In genomic region chr17:10631048-10631700, GRCh38 we compare ENCODE assay signal across 8 cellular contexts. TPM values are rescaled to one million over a fixed set of nuclear protein-coding genes. Genes with fewer than 3 reads are reported as not detected.
DNase-seq lines count a peak whose midpoint lies in the region; ATAC-seq and TF ChIP-seq lines count a peak whose summit lies in the region.

No MANE protein-coding gene starts in this region.

- peak; percentile 89 for TF ChIP-seq CTCF in brain microvascular endothelial cell (IDR thresholded peaks at IDR 0.05; ENCODE audit: low read depth, low read length, missing control alignments)

- ATAC-seq in GM18520 (IDR thresholded peaks at IDR 0.05; ENCODE audit: unreplicated experiment) = no peak

- no peak overlapping the region for H3K4me3 ChIP-seq in brain microvascular endothelial cell (ENCODE audit: low read depth, low read length)

- H3K9me3 Mint-ChIP-seq in activated naive CD4-positive, alpha-beta T cell treated with anti-CD3 and anti-CD28 coated beads for 36 hours = no peaks in the 10 kb centered on the region

- intact Hi-C loops in activated naive CD4-positive, alpha-beta T cell treated with anti-CD3 and anti-CD28 coated beads for 36 hours (cut with micrococcal nuclease) = loop anchor here (1.0 kb wide), 1 partner anchor 214 kb away; no protein-coding TSS in a partner anchor

- peak; percentile 40 for DNase-seq in activated naive CD4-positive, alpha-beta T cell treated with anti-CD3 and anti-CD28 coated beads for 36 hours
- DNase-seq in activated naive CD4-positive, alpha-beta T cell treated with anti-CD3 and anti-CD28 coated beads, Interleukin-2, amount 50 U/mL, for 16 hours = no peak
- peak; percentile 14 for DNase-seq in NCI-H226
- no peak for DNase-seq in brain microvascular endothelial cell
- DNase-seq in midbrain (lab: John Stamatoyannopoulos, UW) = peak; percentile 4
- no peak for DNase-seq in SKM-1 treated with dmso at 0.1 percent for 144 hours (lab: John Stamatoyannopoulos, UW; ENCODE audit: unreplicated experiment)
- no peak for DNase-seq in COR-L47 (lab: John Stamatoyannopoulos, UW)

- no peaks in the 10 kb centered on the region for H3K36me3 ChIP-seq in brain microvascular endothelial cell (replicated peaks)

- H3K36me3 Mint-ChIP-seq in activated naive CD4-positive, alpha-beta T cell treated with anti-CD3 and anti-CD28 coated beads for 36 hours (ENCODE audit: low read depth) = peaks cover 37% of the 10 kb centered on the region

- H3K27me3 ChIP-seq in brain microvascular endothelial cell (replicated peaks) = no peaks in the 10 kb centered on the region

- H3K4me1 Mint-ChIP-seq in activated naive CD4-positive, alpha-beta T cell treated with anti-CD3 and anti-CD28 coated beads for 36 hours (ENCODE audit: low read depth) = no peaks in the 10 kb centered on the region

- CTCF ChIA-PET in activated naive CD4-positive, alpha-beta T cell treated with anti-CD3 and anti-CD28 coated beads for 36 hours (lab: Charles Lee) = interaction anchor here (0.8 to 9.4 kb wide), 13 partner anchors 8 to 244 kb away, joined by 3 to 98 read pairs (median 4); no protein-coding TSS in a partner anchor

- H3K4me3 Mint-ChIP-seq in activated naive CD4-positive, alpha-beta T cell treated with anti-CD3 and anti-CD28 coated beads for 36 hours = no peak overlapping the region

- no peak overlapping the region for H3K27ac Mint-ChIP-seq in activated naive CD4-positive, alpha-beta T cell treated with anti-CD3 and anti-CD28 coated beads for 36 hours

- H3K27me3 Mint-ChIP-seq in activated naive CD4-positive, alpha-beta T cell treated with anti-CD3 and anti-CD28 coated beads for 36 hours (ENCODE audit: low read depth) = no peaks in the 10 kb centered on the region

- no peak overlapping the region for H3K27ac ChIP-seq in brain microvascular endothelial cell

- in situ Hi-C loops in brain microvascular endothelial cell (cut with HindIII; ENCODE audit: low pct_ligation_motif_present, low sequenced_read_pairs) = no loop called here

RNA-seq across cellular contexts. Expression of gene MYH3, which starts 25.9 kb away (rescaled TPM):
- 1 to 10 TPM; 1.8 to 3.1 TPM for total RNA-seq in activated naive CD4-positive, alpha-beta T cell treated with anti-CD3 and anti-CD28 coated beads for 36 hours

Comparison
In these comparisons a context has a peak if more than half of its experiments do, and no peak if none do; other contexts are left out.
1. DNase-seq: peak in activated naive CD4-positive, alpha-beta T cell treated with anti-CD3 and anti-CD28 coated beads for 36 hours (single experiment), NCI-H226 (single experiment) and midbrain (single experiment); none in activated naive CD4-positive, alpha-beta T cell treated with anti-CD3 and anti-CD28 coated beads, Interleukin-2, amount 50 U/mL, for 16 hours (single experiment), brain microvascular endothelial cell (single experiment), SKM-1 treated with dmso at 0.1 percent for 144 hours (single experiment) and COR-L47 (single experiment).